ENCODE assay signal across 1 cellular context in the genomic region with DNA sequence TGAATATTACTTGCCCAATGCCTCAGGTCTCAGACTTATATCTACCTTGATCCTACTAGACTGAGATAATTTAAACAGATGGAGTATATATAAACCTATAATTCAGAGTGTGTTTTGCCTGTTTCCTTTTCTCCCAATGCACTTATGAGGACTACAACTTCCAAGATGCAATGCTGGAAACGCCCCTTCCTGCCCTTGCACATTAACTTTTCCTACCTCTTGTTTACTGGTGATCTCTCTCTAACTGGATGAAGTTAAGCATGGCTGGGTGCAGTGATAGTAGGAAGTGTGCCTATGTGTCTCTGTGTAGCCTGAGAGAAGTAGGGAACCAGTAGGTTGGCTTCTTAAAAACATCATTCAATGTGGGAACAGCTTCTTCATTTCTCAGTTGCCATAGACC.
A peak's percentile ranks its signal among the peaks of the same experiment; 100 is the strongest.
TF ChIP-seq lines count a peak whose summit lies in the region.

No MANE protein-coding gene starts in this region.

TF ChIP-seq in K562, 482 proteins besides CTCF, POLR2A, EP300 and RAD21 (continued from another document):
- TF ChIP-seq NFIX (CRISPR knock-in tag; IDR thresholded peaks at IDR 0.05; ENCODE audit: low read depth), result no peak
- no peak for TF ChIP-seq NELFE (IDR thresholded peaks at IDR 0.05; ENCODE audit: insufficient read depth, insufficient read length)
- no peak for TF ChIP-seq FOXJ2 (tag; IDR thresholded peaks at IDR 0.05)
- no peak for TF ChIP-seq DNMT1 (IDR thresholded peaks at IDR 0.05)
- TF ChIP-seq ZNF184 (CRISPR knock-in tag; IDR thresholded peaks at IDR 0.05), result no peak
- TF ChIP-seq, protein P1, sequence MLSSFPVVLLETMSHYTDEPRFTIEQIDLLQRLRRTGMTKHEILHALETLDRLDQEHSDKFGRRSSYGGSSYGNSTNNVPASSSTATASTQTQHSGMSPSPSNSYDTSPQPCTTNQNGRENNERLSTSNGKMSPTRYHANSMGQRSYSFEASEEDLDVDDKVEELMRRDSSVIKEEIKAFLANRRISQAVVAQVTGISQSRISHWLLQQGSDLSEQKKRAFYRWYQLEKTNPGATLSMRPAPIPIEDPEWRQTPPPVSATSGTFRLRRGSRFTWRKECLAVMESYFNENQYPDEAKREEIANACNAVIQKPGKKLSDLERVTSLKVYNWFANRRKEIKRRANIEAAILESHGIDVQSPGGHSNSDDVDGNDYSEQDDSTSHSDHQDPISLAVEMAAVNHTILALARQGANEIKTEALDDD (IDR thresholded peaks at IDR 0.05), result peak; percentile 98
- TF ChIP-seq, protein P2, sequence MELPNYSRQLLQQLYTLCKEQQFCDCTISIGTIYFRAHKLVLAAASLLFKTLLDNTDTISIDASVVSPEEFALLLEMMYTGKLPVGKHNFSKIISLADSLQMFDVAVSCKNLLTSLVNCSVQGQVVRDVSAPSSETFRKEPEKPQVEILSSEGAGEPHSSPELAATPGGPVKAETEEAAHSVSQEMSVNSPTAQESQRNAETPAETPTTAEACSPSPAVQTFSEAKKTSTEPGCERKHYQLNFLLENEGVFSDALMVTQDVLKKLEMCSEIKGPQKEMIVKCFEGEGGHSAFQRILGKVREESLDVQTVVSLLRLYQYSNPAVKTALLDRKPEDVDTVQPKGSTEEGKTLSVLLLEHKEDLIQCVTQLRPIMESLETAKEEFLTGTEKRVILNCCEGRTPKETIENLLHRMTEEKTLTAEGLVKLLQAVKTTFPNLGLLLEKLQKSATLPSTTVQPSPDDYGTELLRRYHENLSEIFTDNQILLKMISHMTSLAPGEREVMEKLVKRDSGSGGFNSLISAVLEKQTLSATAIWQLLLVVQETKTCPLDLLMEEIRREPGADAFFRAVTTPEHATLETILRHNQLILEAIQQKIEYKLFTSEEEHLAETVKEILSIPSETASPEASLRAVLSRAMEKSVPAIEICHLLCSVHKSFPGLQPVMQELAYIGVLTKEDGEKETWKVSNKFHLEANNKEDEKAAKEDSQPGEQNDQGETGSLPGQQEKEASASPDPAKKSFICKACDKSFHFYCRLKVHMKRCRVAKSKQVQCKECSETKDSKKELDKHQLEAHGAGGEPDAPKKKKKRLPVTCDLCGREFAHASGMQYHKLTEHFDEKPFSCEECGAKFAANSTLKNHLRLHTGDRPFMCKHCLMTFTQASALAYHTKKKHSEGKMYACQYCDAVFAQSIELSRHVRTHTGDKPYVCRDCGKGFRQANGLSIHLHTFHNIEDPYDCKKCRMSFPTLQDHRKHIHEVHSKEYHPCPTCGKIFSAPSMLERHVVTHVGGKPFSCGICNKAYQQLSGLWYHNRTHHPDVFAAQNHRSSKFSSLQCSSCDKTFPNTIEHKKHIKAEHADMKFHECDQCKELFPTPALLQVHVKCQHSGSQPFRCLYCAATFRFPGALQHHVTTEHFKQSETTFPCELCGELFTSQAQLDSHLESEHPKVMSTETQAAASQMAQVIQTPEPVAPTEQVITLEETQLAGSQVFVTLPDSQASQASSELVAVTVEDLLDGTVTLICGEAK (IDR thresholded peaks at IDR 0.05), result peak; percentile 44; the same call in 1 of the 2 replicates
- TF ChIP-seq, protein P2 (CRISPR knock-in tag; IDR thresholded peaks at IDR 0.05), result no peak
- no peak for TF ChIP-seq ZKSCAN8 (CRISPR knock-in tag; IDR thresholded peaks at IDR 0.05)
- peak in 1 of 2 experiments; percentile 25; a peak in 1 of 4 replicates for TF ChIP-seq SIX5 (IDR thresholded peaks at IDR 0.05; ENCODE audit: borderline replicate concordance in 1 of 2, insufficient read depth in 1 of 2, low read depth in 1 of 2, low read length in 2 of 2)
- peak; percentile 65 for TF ChIP-seq HCFC1 (IDR thresholded peaks at IDR 0.05; ENCODE audit: low read depth, low read length)
- no peak for TF ChIP-seq JUND (IDR thresholded peaks at IDR 0.05; ENCODE audit: borderline replicate concordance, low read depth, low read length)
- no peak for TF ChIP-seq JUND (tag; IDR thresholded peaks at IDR 0.05; ENCODE audit: borderline replicate concordance, low read depth, low read length)
- TF ChIP-seq SRSF7 (optimal IDR thresholded peaks at IDR 0.05; ENCODE audit: low read depth, low read length), result no peak
- TF ChIP-seq NCOA4 (IDR thresholded peaks at IDR 0.05; ENCODE audit: partially characterized antibody), result no peak
- TF ChIP-seq ZC3H8 (IDR thresholded peaks at IDR 0.05), result no peak
- no peak for TF ChIP-seq NONO (IDR thresholded peaks at IDR 0.05; ENCODE audit: low read depth in 2 of 2, low read length in 1 of 2)
- TF ChIP-seq, protein P3, sequence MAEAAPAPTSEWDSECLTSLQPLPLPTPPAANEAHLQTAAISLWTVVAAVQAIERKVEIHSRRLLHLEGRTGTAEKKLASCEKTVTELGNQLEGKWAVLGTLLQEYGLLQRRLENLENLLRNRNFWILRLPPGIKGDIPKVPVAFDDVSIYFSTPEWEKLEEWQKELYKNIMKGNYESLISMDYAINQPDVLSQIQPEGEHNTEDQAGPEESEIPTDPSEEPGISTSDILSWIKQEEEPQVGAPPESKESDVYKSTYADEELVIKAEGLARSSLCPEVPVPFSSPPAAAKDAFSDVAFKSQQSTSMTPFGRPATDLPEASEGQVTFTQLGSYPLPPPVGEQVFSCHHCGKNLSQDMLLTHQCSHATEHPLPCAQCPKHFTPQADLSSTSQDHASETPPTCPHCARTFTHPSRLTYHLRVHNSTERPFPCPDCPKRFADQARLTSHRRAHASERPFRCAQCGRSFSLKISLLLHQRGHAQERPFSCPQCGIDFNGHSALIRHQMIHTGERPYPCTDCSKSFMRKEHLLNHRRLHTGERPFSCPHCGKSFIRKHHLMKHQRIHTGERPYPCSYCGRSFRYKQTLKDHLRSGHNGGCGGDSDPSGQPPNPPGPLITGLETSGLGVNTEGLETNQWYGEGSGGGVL (CRISPR knock-in tag; IDR thresholded peaks at IDR 0.05), result no peak
- TF ChIP-seq HNRNPLL (IDR thresholded peaks at IDR 0.05; ENCODE audit: low read depth, low read length, poor library complexity, severe bottlenecking), result no peak
- no peak for TF ChIP-seq ZNF134 (CRISPR knock-in tag; conservative IDR thresholded peaks at IDR 0.05)
- no peak for TF ChIP-seq ZNF444 (CRISPR knock-in tag; IDR thresholded peaks at IDR 0.05)
- no peak for TF ChIP-seq RBFOX2 (IDR thresholded peaks at IDR 0.05; ENCODE audit: low read depth, low read length)
- no peak for TF ChIP-seq WHSC1 (IDR thresholded peaks at IDR 0.05; ENCODE audit: low read length)
- TF ChIP-seq GABPA (tag; conservative IDR thresholded peaks at IDR 0.05; ENCODE audit: low read depth), result peak; percentile 51
- TF ChIP-seq EZH2 (IDR thresholded peaks at IDR 0.05; ENCODE audit: borderline replicate concordance, low read depth, low read length), result no peak
- TF ChIP-seq GTF2E2 (tag; IDR thresholded peaks at IDR 0.05), result no peak
